ENCODE assay signal across 8 cellular contexts in the genomic region with DNA sequence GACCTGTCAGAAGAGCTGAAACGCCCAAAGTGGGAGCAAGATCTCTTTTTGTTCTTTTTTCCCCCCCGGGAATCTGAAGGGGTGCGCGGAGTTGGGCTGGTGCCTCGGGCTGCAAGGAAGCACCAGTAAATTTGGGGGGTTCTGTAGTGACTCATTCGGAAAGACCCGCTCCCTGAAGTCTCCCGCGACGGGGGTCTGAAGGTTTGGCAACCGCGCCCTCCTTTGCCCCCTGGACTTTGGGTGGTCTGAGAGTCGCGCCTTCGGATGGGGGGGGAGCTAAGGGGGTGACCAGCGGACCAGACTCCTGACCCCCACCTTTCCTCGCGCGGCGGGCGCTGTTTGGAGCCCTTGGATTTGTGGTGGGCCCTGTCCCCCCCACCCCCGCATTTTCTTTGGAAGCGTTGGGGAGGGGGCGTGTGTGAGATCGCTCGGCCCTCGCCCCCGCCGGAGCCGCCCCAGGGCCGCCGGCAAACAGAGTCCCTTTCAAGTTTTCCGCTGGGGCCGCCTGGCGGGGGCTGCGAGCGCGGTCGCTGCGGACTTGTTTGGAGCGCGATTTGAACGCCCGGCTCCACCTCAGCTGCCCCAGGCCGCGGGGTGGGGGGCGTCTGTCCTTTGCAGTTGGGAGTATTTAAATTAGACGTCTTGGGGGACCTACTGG. TPM values are rescaled to one million over a fixed set of nuclear protein-coding genes. Genes with fewer than 3 reads are reported as not detected.
A peak's percentile ranks its signal among the peaks of the same experiment; 100 is the strongest.
DNase-seq lines count a peak whose midpoint lies in the region; ATAC-seq and TF ChIP-seq lines count a peak whose summit lies in the region.

No MANE protein-coding gene starts in this region.

- intact Hi-C loops in lower leg skin (cut with DNase I; ENCODE audit: low total_unique reads): no loop called here

- no peak for TF ChIP-seq POLR2A in lower leg skin (IDR thresholded peaks at IDR 0.05)

- no peak for ATAC-seq in DND-41 (ENCODE audit: insufficient read depth, low read depth)
- ATAC-seq in GM18873 (IDR thresholded peaks at IDR 0.05; ENCODE audit: low FRiP score, unreplicated experiment): no peak

- no peaks in the 10 kb centered on the region for H3K9me3 ChIP-seq in DND-41 (ENCODE audit: insufficient read depth, low read length, severe bottlenecking)
- no peaks in the 10 kb centered on the region for H3K9me3 ChIP-seq in MG63

- H3K27ac ChIP-seq in DND-41 (ENCODE audit: low read length) (peak overlapping the region; percentile 62), temporal lobe (ENCODE audit: low read depth, low read length) (peak overlapping the region; percentile 100)

- H3K4me1 ChIP-seq in DND-41 (ENCODE audit: insufficient read depth, low read length): peaks cover 61% of the 10 kb centered on the region

- peaks cover 52% of the 10 kb centered on the region for H4K20me1 ChIP-seq in DND-41 (ENCODE audit: insufficient read depth, low read length)

- H3K36me3 ChIP-seq in DND-41 (ENCODE audit: insufficient read depth, low read length) (no peaks in the 10 kb centered on the region), MG63 (peaks cover 44% of the 10 kb centered on the region)

- H3K27me3 ChIP-seq in DND-41 (ENCODE audit: insufficient read depth, low read length, poor library complexity) (peaks cover 26% of the 10 kb centered on the region), MG63 (no peaks in the 10 kb centered on the region)

- TF ChIP-seq CTCF in DND-41 (IDR thresholded peaks at IDR 0.05; ENCODE audit: borderline replicate concordance, extremely low read depth, low read length, poor library complexity, severe bottlenecking) (peak; percentile 29), cardiac fibroblast (IDR thresholded peaks at IDR 0.05; ENCODE audit: low read depth, low read length) (peak; percentile 24), lower leg skin (IDR thresholded peaks at IDR 0.05) (no peak)

- H3K4me2 ChIP-seq in DND-41 (ENCODE audit: insufficient read depth, low read length): peak overlapping the region; percentile 78

- H3K4me3 ChIP-seq in DND-41 (ENCODE audit: low read depth in 1 of 2, low read length in 2 of 2) (peak overlapping the region; percentile 75 to 79), MG63 (peak overlapping the region; percentile 98), cardiac fibroblast (replicated peaks in 1 of 2; ENCODE audit: low read depth in 2 of 2, low read length in 2 of 2) (peak overlapping the region; percentile 61 to 89), lower leg skin (ENCODE audit: low read depth, poor library complexity, severe bottlenecking) (peak overlapping the region; percentile 64)

- H3K79me2 ChIP-seq in DND-41 (ENCODE audit: insufficient read depth, low read length): peaks cover 65% of the 10 kb centered on the region

- peak overlapping the region; percentile 68 for H3K9ac ChIP-seq in DND-41 (ENCODE audit: low read depth, low read length)

- DNase-seq in DND-41 (peak; percentile 55), MG63 (peak; percentile 53), cardiac fibroblast (ENCODE audit: low read depth in 2 of 2) (no peak), lower leg skin (ENCODE audit: low spot score in 2 of 2) (no peak), HuH-7 (ENCODE audit: low spot score) (no peak), KG1 (lab: John Stamatoyannopoulos, UW) (no peak)

- WGBS in lower leg skin, 2 donors: 1 to 7% methylated on average over 28 to 48 of the region's 48 CpGs

- H2AFZ ChIP-seq in DND-41 (ENCODE audit: low read depth, low read length): peak overlapping the region; percentile 51

RNA-seq across cellular contexts. Expression of a gene that starts 2.0 kb away (rescaled TPM):
- 133 and 193 TPM in 2 replicates for total RNA-seq in MG63 (2014; rRNA removed; shearing (Covaris generic); ENCODE audit: low replicate concordance)
- total RNA-seq in lower leg skin (10 to 100 TPM; 36.4 to 69.3 (median 45.2) TPM), temporal lobe (33.4 TPM)

Comparison
In these comparisons a context has a peak if more than half of its experiments do, and no peak if none do; other contexts are left out.
1. DNase-seq: peak in DND-41 (single experiment) and MG63 (single experiment); none in cardiac fibroblast (0 of 2), lower leg skin (0 of 2), HuH-7 (single experiment) and KG1 (single experiment).
2. CTCF ChIP-seq: peak in DND-41 (single experiment) and cardiac fibroblast (single experiment); none in lower leg skin (0 of 3).
3. Peak in every context shown above with its lines, with median percentiles within 50 percentile points of each other: H3K4me3 ChIP-seq.